17 cellular contexts compared by ENCODE assay signal in the genomic region with DNA sequence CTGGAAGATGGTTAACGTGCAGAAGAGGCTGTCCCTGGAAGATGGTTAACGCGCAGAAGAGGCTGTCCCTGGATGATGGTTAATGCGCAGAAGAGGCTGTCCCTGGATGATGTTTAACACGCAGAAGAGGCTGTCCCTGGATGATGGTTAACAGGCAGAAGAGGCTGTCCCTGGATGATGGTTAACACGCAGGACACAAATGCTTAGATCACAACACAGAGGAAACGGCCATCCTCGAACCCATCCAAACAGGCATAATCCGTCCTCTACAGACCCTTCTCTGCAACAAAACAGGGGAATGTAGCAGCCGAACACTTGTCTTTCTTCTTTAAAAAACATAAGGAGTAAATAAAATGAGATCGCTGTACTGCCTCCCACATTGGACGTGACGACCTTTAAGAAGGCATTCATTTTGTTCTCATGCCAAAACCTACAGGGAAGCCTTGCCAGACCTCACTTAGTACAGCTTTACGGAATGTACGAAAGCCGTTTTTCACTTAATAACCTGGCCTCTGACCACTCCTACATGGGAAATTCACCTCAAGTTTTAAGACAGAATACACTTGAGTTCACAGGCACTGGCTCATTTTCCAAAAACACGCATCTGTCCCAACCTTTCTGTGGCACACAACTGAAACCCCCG.
DNase-seq lines count a peak whose midpoint lies in the region; ATAC-seq and TF ChIP-seq lines count a peak whose summit lies in the region.
"Had no signal": no experiment of that assay in that cellular context is flagged by ENCODE, and none has a peak within 500 bp of the region (broad histone marks: within the 10 kb centered on the region; RNA-seq: fewer than 3 reads in every experiment).

No MANE protein-coding gene starts in this region.

- H3K36me3 Mint-ChIP-seq in nephron progenitor cell (ENCODE audit: low read depth) = peaks cover 82% of the 10 kb centered on the region
- H3K36me3 Mint-ChIP-seq in glutamatergic neuron (ENCODE audit: unreplicated experiment) = peaks cover 28% of the 10 kb centered on the region

- DNase-seq in left ventricle myocardium superior (no peak), cardiac septum (ENCODE audit: low spot score) (no peak), fibroblast of mammary gland (ENCODE audit: low read depth) (peak; percentile 48), nephron progenitor cell (no peak), transverse colon (no peak), glutamatergic neuron (no peak)
- DNase-seq: CD8-positive, alpha-beta T cell; GOT3; KBM-7; NCI-H1436; NCI-H2029 treated with DMSO at 0.1 percent for 48 hours; NCI-H2171 treated with DMSO at 0.1 percent for 48 hours; NCI-H748 treated with DMSO at 0.1 percent for 48 hours; PC-3 had no signal

- H3K4me3 Mint-ChIP-seq in nephron progenitor cell (no peak overlapping the region), glutamatergic neuron (ENCODE audit: unreplicated experiment) (no peak overlapping the region)
- H3K4me3 Mint-ChIP-seq: CD8-positive, alpha-beta T cell had no signal

- H3K9me3 Mint-ChIP-seq in nephron progenitor cell (no peaks in the 10 kb centered on the region), glutamatergic neuron (ENCODE audit: unreplicated experiment) (peaks cover 5% of the 10 kb centered on the region)

- in situ Hi-C loops in transverse colon (cut with MboI; ENCODE audit: low pct_ligation_motif_present in 1 of 4, low pct_unique_long_range_greater_than_20kb in 1 of 4, low sequenced_read_pairs in 3 of 4) = no loop called here

- ATAC-seq in left ventricle myocardium superior (peak; percentile 75), GM18502 (IDR thresholded peaks at IDR 0.05; ENCODE audit: poor library complexity, unreplicated experiment) (no peak), esophagus mucosa (no peak)
- ATAC-seq: CD8-positive, alpha-beta T cell; PC-3 had no signal

- TF ChIP-seq CTCF in fibroblast of mammary gland (conservative IDR thresholded peaks at IDR 0.05; ENCODE audit: control insufficient read depth, insufficient read depth, low read depth, low read length) (no peak), nephron progenitor cell (IDR thresholded peaks at IDR 0.05) (no peak), transverse colon (IDR thresholded peaks at IDR 0.05) (no peak), glutamatergic neuron (IDR thresholded peaks at IDR 0.05; ENCODE audit: partially characterized antibody, unreplicated experiment) (no peak)

- no peak for TF ChIP-seq EP300 in transverse colon (IDR thresholded peaks at IDR 0.05; ENCODE audit: low read depth)

- intact Hi-C loops in left ventricle myocardium superior (cut with micrococcal nuclease) (no loop called here), cardiac septum (cut with DNase I) (no loop called here), transverse colon (cut with DNase I; ENCODE audit: low total_unique reads) (no loop called here)

- WGBS in transverse colon (ENCODE audit: low coverage in 1 of 2), 2 donors = 80 to 91% methylated on average over 16 to 18 of the region's 18 CpGs

- peaks cover 0 to 7% (median 1%) of the 10 kb centered on the region in 4 donors for H3K4me1 ChIP-seq in transverse colon
- H3K4me1 ChIP-seq: BLaER1 had no signal

- peaks cover 30% of the 10 kb centered on the region for H3K4me1 Mint-ChIP-seq in nephron progenitor cell
- H3K4me1 Mint-ChIP-seq in glutamatergic neuron (ENCODE audit: low read depth, unreplicated experiment) = no peaks in the 10 kb centered on the region

- no peak for TF ChIP-seq POLR2A in transverse colon (IDR thresholded peaks at IDR 0.05)

- H3K27ac ChIP-seq in transverse colon = peak overlapping the region in 3 of 4 donors; percentile 40 to 59 (median 46)
- H3K27ac ChIP-seq: BLaER1 had no signal

- H3K27me3 ChIP-seq in transverse colon = no peaks in the 10 kb centered on the region
- H3K27me3 ChIP-seq: BLaER1 had no signal

- H3K4me3 ChIP-seq in fibroblast of mammary gland (ENCODE audit: control insufficient read depth, low read depth, low read length) = no peak overlapping the region
- H3K4me3 ChIP-seq in transverse colon = no peak overlapping the region
- H3K4me3 ChIP-seq: BLaER1 had no signal

- peak overlapping the region; percentile 57 for H3K27ac Mint-ChIP-seq in nephron progenitor cell
- no peak overlapping the region for H3K27ac Mint-ChIP-seq in glutamatergic neuron (ENCODE audit: unreplicated experiment)
- H3K27ac Mint-ChIP-seq: CD8-positive, alpha-beta T cell had no signal

- no peaks in the 10 kb centered on the region for H3K27me3 Mint-ChIP-seq in nephron progenitor cell (ENCODE audit: low read depth, poor library complexity)
- H3K27me3 Mint-ChIP-seq in glutamatergic neuron (ENCODE audit: unreplicated experiment) = peaks cover 1% of the 10 kb centered on the region

- H3K36me3 ChIP-seq in transverse colon = peaks cover 0 to 3% (median 0%) of the 10 kb centered on the region in 4 donors

- H3K9me3 ChIP-seq in transverse colon = no peaks in the 10 kb centered on the region
- H3K9me3 ChIP-seq: BLaER1 had no signal
